Comparison of ENCODE assay signal across 9 cellular contexts in the genomic region with DNA sequence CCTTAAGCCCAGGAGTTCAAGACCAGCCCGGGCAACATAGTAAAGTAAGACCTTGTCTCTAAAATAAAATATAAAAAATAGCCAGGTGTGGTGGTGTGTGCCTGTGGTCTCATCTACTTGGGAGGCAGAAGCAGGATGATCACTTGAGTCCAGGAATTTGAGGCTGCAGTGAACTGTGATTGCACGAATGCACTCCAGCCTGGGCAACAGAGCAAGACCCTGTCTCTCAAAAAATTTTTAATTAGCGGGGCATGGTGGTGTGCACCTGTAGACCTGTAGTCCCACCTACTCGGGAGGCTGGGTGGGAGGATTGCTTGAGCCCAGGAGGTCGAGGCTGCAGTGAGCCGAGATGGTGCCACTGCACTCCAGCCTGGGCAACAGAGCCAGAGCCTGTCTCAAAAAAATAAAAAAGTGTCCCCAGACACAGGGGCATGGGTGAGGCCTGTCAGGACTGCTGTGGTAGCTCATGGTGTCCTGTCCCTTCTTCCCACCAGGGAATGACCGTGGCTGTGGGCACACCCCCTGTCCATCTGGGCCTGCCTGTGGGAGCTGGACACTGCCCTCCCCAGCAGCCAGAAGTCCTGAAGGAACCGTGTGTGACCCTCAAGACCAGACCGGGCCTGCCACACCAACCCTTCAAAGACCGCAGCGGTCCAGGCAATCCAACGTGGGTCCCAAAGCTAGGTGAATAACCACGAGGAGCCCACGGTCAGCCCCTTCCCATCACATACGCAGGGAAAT. TPM values are rescaled to one million over a fixed set of nuclear protein-coding genes. Genes with fewer than 3 reads are reported as not detected.
DNase-seq lines count a peak whose midpoint lies in the region; TF ChIP-seq lines count a peak whose summit lies in the region.
"Had no signal": no experiment of that assay in that cellular context is flagged by ENCODE, and none has a peak within 500 bp of the region (broad histone marks: within the 10 kb centered on the region; RNA-seq: fewer than 3 reads in every experiment).

No MANE protein-coding gene starts in this region.

- DNase-seq in D341Med (ENCODE audit: low spot score) (peak; percentile 25), colonic mucosa (no peak), middle frontal gyrus (ENCODE audit: extremely low spot score, low spot score) (no peak), LoVo (ENCODE audit: low spot score) (no peak), NCI-H69 (lab: John Stamatoyannopoulos, UW) (no peak)
- no peak for DNase-seq in stimulated activated naive CD4-positive, alpha-beta T cell treated with Interleukin-2 at 50 U/mL for 16 hours (lab: John Stamatoyannopoulos, UW)

- no peaks in the 10 kb centered on the region for H3K9me3 ChIP-seq in colonic mucosa
- no peaks in the 10 kb centered on the region for H3K9me3 ChIP-seq in skeletal muscle tissue (ENCODE audit: control insufficient read depth in 3 of 3, low read length in 3 of 3)

- no peaks in the 10 kb centered on the region for H3K36me3 ChIP-seq in colonic mucosa
- no peaks in the 10 kb centered on the region for H3K36me3 ChIP-seq in skeletal muscle tissue (ENCODE audit: control insufficient read depth in 3 of 3, insufficient read depth in 3 of 3, low read length in 3 of 3)

- H3K27ac ChIP-seq in colonic mucosa, result peak overlapping the region; percentile 60
- H3K27ac ChIP-seq in layer of hippocampus (ENCODE audit: low read depth, low read length), result peak overlapping the region; percentile 78
- H3K27ac ChIP-seq in skeletal muscle tissue (ENCODE audit: low read depth, low read length), result peak overlapping the region; percentile 74

- TF ChIP-seq CTCF in colonic mucosa (IDR thresholded peaks at IDR 0.05), result no peak

- intact Hi-C loops in colonic mucosa (cut with DNase I), result no loop called here

- H3K4me3 ChIP-seq in colonic mucosa, result no peak overlapping the region
- H3K4me3 ChIP-seq in skeletal muscle tissue (ENCODE audit: low read length in 3 of 3), result peak overlapping the region; percentile 51 to 68 (median 62)

- H3K4me1 ChIP-seq in colonic mucosa (no peaks in the 10 kb centered on the region), skeletal muscle tissue (ENCODE audit: control insufficient read depth in 3 of 3, insufficient read depth in 3 of 3, low read length in 3 of 3) (peaks cover 19 to 22% (median 22%) of the 10 kb centered on the region in 3 donors)

- peak overlapping the region; percentile 46 to 50 for H3K9ac ChIP-seq in colonic mucosa (ENCODE audit: low read depth in 2 of 2, low read length in 2 of 2)
- peak overlapping the region; percentile 72 to 87 (median 84) for H3K9ac ChIP-seq in skeletal muscle tissue (ENCODE audit: low read depth in 1 of 3, low read length in 3 of 3)

- no peaks in the 10 kb centered on the region for H3K27me3 ChIP-seq in colonic mucosa
- H3K27me3 ChIP-seq in layer of hippocampus (ENCODE audit: control insufficient read depth, insufficient read depth, low read length), result no peaks in the 10 kb centered on the region
- H3K27me3 ChIP-seq in skeletal muscle tissue (ENCODE audit: control insufficient read depth in 3 of 3, insufficient read depth in 3 of 3, low read length in 3 of 3), result no peaks in the 10 kb centered on the region

RNA-seq across cellular contexts. Expression of a gene that starts 30.8 kb away (rescaled TPM):
- total RNA-seq in colonic mucosa, result 10 to 100 TPM; 34.0 to 59.4 TPM
- total RNA-seq in skeletal muscle tissue, result 14.1 TPM

RNA-seq across cellular contexts. Expression of a gene that starts 34.1 kb away (rescaled TPM):
- total RNA-seq in colonic mucosa (1 to 10 TPM; 1.2 to 3.6 TPM), skeletal muscle tissue (1.0 TPM)
- total RNA-seq: T-helper 2 cell treated with Interferon-gamma antibody and Interleukin-4, amounts not matched to agents 100 ng/mL and 5 ng/mL, for 36 hours had no signal

RNA-seq across cellular contexts. Expression of a gene that starts 34.9 kb away (rescaled TPM):
- 10 to 100 TPM; 14.4 to 19.8 TPM for total RNA-seq in colonic mucosa
- total RNA-seq in skeletal muscle tissue, result 19.3 TPM
